ENCODE assay signal across 1 cellular context in the genomic region with DNA sequence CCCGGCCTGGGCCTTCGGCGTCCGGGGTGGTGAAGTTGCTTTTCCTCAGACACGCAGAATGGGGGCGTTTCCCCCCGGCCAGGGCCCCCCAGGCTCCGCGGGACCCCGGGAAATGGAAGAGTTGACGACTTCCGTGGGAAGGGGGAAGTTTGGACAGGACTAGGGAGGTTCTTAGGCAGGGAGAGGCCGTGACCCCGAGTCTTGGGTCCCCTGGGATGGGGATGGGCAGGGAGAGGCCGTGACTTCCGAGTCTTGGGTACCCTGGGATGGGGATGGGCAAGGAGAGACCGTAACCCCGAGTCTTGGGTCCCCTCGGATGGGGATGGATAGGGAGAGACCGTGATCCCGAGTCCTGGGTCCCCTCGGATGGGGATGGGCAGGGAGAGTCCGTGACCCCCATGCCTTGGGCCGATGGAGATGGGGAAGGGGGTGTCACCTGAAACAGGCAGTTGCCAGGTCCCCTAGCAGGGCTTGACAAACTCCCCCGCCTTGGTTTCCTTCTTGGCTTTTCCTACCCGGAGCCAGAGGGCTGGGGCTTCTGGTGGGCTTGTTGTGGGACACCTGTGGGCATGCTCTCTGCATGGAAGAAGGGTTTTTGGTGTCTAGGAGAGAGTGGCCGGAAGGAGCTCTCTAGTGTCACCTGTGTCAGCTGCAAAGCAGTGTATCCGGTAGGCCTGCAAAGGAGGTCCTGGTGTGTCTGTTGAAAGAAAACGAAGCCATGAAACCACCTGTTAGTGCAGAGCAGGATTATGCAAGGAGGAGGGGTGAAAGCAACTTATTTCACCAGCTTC.
TF ChIP-seq lines count a peak whose summit lies in the region.

No MANE protein-coding gene starts in this region.

TF ChIP-seq in IMR-90, 13 proteins besides CTCF, POLR2A, EP300 and RAD21 (continued from another document):
- TF ChIP-seq, protein P1, sequence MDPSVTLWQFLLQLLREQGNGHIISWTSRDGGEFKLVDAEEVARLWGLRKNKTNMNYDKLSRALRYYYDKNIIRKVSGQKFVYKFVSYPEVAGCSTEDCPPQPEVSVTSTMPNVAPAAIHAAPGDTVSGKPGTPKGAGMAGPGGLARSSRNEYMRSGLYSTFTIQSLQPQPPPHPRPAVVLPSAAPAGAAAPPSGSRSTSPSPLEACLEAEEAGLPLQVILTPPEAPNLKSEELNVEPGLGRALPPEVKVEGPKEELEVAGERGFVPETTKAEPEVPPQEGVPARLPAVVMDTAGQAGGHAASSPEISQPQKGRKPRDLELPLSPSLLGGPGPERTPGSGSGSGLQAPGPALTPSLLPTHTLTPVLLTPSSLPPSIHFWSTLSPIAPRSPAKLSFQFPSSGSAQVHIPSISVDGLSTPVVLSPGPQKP (IDR thresholded peaks at IDR 0.05; ENCODE audit: borderline replicate concordance, low read depth, low read length), result no peak
- TF ChIP-seq, protein P2, sequence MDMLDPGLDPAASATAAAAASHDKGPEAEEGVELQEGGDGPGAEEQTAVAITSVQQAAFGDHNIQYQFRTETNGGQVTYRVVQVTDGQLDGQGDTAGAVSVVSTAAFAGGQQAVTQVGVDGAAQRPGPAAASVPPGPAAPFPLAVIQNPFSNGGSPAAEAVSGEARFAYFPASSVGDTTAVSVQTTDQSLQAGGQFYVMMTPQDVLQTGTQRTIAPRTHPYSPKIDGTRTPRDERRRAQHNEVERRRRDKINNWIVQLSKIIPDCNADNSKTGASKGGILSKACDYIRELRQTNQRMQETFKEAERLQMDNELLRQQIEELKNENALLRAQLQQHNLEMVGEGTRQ (IDR thresholded peaks at IDR 0.05; ENCODE audit: low read depth, low read length), result no peak
- TF ChIP-seq RFX5 (IDR thresholded peaks at IDR 0.05; ENCODE audit: low read depth, low read length) (no peak), SMC3 (IDR thresholded peaks at IDR 0.05; ENCODE audit: low read depth, low read length) (no peak), BHLHE40 (IDR thresholded peaks at IDR 0.05; ENCODE audit: low read depth, low read length) (no peak), MXI1 (IDR thresholded peaks at IDR 0.05; ENCODE audit: borderline replicate concordance, low read depth, low read length) (no peak), NFE2L2 (IDR thresholded peaks at IDR 0.05; ENCODE audit: low read depth, low read length) (no peak), CHD1 (IDR thresholded peaks at IDR 0.05; ENCODE audit: low read depth, low read length) (no peak), MAFK (IDR thresholded peaks at IDR 0.05; ENCODE audit: low read depth, low read length) (no peak)
